Comparison of ENCODE assay signal across 14 cellular contexts in genomic region chr10:60955957-60956425, GRCh38. TPM values are rescaled to one million over a fixed set of nuclear protein-coding genes. Genes with fewer than 3 reads are reported as not detected.
A peak's percentile ranks its signal among the peaks of the same experiment; 100 is the strongest.
DNase-seq lines count a peak whose midpoint lies in the region; ATAC-seq and TF ChIP-seq lines count a peak whose summit lies in the region.
"Had no signal": no experiment of that assay in that cellular context is flagged by ENCODE, and none has a peak within 500 bp of the region (broad histone marks: within the 10 kb centered on the region; RNA-seq: fewer than 3 reads in every experiment).

No MANE protein-coding gene starts in this region.

- H3K79me2 ChIP-seq in PC-3 (ENCODE audit: low read length), result no peaks in the 10 kb centered on the region

- ATAC-seq in PC-3, result peak; percentile 100
- peak; percentile 63 for ATAC-seq in mucosa of descending colon
- no peak for ATAC-seq in HG02884 (IDR thresholded peaks at IDR 0.05; ENCODE audit: unreplicated experiment)
- ATAC-seq: right cardiac atrium had no signal

- no peak for TF ChIP-seq CTCF in PC-3 (conservative IDR thresholded peaks at IDR 0.05; ENCODE audit: low read depth, low read length)
- TF ChIP-seq CTCF in epithelial cell of esophagus (IDR thresholded peaks at IDR 0.05; ENCODE audit: insufficient read depth, low read depth, low read length, missing control alignments), result no peak
- TF ChIP-seq CTCF in mucosa of descending colon (IDR thresholded peaks at IDR 0.05), result no peak

- H3K4me3 ChIP-seq in PC-3 (ENCODE audit: low read length) (peak overlapping the region; percentile 21; the same call in 1 of the 2 replicates), epithelial cell of esophagus (ENCODE audit: low read length) (no peak overlapping the region), mucosa of descending colon (no peak overlapping the region)

- H2AFZ ChIP-seq in PC-3 (ENCODE audit: low read length), result peak overlapping the region; percentile 35; the same call in 1 of the 2 replicates

- H3K9me3 ChIP-seq in PC-3 (ENCODE audit: low read length) (no peaks in the 10 kb centered on the region), mucosa of descending colon (no peaks in the 10 kb centered on the region)

- peak overlapping the region; percentile 68 for H3K4me2 ChIP-seq in PC-3 (ENCODE audit: low read length)

- H3K9ac ChIP-seq in PC-3 (ENCODE audit: low read length), result no peak overlapping the region

- H3K4me1 ChIP-seq in PC-3 (ENCODE audit: insufficient read depth, low read length) (peaks cover 18% of the 10 kb centered on the region), mucosa of descending colon (ENCODE audit: low read depth) (peaks cover 24% of the 10 kb centered on the region)

- no peaks in the 10 kb centered on the region for H3K27me3 ChIP-seq in PC-3 (ENCODE audit: low read length)

- no peaks in the 10 kb centered on the region for H3K36me3 ChIP-seq in PC-3 (ENCODE audit: low read depth, low read length)
- H3K36me3 ChIP-seq in mucosa of descending colon (ENCODE audit: low read depth), result no peaks in the 10 kb centered on the region

- CTCF ChIA-PET in PC-3 (lab: Charles Lee), result no interaction called here

- no peak for TF ChIP-seq POLR2A in erythroblast (IDR thresholded peaks at IDR 0.05; ENCODE audit: low read length)

- H3K27ac ChIP-seq in PC-3 (ENCODE audit: low read length), result peak overlapping the region; percentile 56
- no peak overlapping the region for H3K27ac ChIP-seq in caudate nucleus (ENCODE audit: low read depth, low read length)

- no peaks in the 10 kb centered on the region for H3K9me2 ChIP-seq in PC-3 (replicated peaks; ENCODE audit: low read length)

- H3F3A ChIP-seq in PC-3 (ENCODE audit: low read length, unreplicated experiment), result no peaks in the 10 kb centered on the region

- DNase-seq in GM03348 (ENCODE audit: low spot score) (peak; percentile 27), PC-3 (peak; percentile 97), epithelial cell of esophagus (ENCODE audit: low read depth) (peak; percentile 91), mucosa of descending colon (no peak), caudate nucleus (lab: John Stamatoyannopoulos, UW) (no peak), erythroblast (lab: John Stamatoyannopoulos, UW) (no peak)
- no peak for DNase-seq in activated CD8-positive, alpha-beta memory T cell treated with anti-CD3 and anti-CD28 coated beads, Interleukin-2, amount 50 U/mL, for 48 hours
- DNase-seq: activated CD4-positive, CD25-positive, alpha-beta regulatory T cell; activated T-cell treated with anti-CD3 and anti-CD28 coated beads, Interleukin-2, amount 50 U/mL, for 1 hour; naive B cell; NCI-H1092 treated with DMSO at 0.1 percent for 48 hours; NCI-H524 treated with DMSO at 0.1 percent for 48 hours; right cardiac atrium had no signal

- intact Hi-C loops in PC-3 (cut with micrococcal nuclease) (loop anchor here (1.0 kb wide), 1 partner anchor 8 kb away; no protein-coding TSS in a partner anchor), mucosa of descending colon (cut with DNase I, micrococcal nuclease) (no loop called here)

- no TSS peak for BruUV-seq in PC-3 (replicated peaks; lab: Mats Ljungman, UMichigan)

- POLR2A ChIA-PET in PC-3 (lab: Charles Lee; ENCODE audit: unreplicated experiment), result no interaction called here

- no peaks in the 10 kb centered on the region for H4K20me1 ChIP-seq in PC-3 (ENCODE audit: low read length)

RNA-seq across cellular contexts. Expression of gene RHOBTB1, which starts 12.0 kb away (rescaled TPM):
- total RNA-seq in PC-3 (2014; rRNA removed), result 6.7 and 7.0 TPM in 2 replicates
- 1 to 10 TPM; 5.8 to 8.0 (median 6.9) TPM for total RNA-seq in mucosa of descending colon

Comparison
In these comparisons a context has a peak if more than half of its experiments do, and no peak if none do; other contexts are left out.
1. DNase-seq: peak in GM03348 (single experiment), PC-3 (single experiment) and epithelial cell of esophagus (single experiment); none in mucosa of descending colon (0 of 3), caudate nucleus (0 of 61), activated CD8-positive, alpha-beta memory T cell treated with anti-CD3 and anti-CD28 coated beads, Interleukin-2, amount 50 U/mL, for 48 hours (single experiment) and erythroblast (0 of 2).